Comparison of ENCODE assay signal across 1 cellular context in the genomic region with DNA sequence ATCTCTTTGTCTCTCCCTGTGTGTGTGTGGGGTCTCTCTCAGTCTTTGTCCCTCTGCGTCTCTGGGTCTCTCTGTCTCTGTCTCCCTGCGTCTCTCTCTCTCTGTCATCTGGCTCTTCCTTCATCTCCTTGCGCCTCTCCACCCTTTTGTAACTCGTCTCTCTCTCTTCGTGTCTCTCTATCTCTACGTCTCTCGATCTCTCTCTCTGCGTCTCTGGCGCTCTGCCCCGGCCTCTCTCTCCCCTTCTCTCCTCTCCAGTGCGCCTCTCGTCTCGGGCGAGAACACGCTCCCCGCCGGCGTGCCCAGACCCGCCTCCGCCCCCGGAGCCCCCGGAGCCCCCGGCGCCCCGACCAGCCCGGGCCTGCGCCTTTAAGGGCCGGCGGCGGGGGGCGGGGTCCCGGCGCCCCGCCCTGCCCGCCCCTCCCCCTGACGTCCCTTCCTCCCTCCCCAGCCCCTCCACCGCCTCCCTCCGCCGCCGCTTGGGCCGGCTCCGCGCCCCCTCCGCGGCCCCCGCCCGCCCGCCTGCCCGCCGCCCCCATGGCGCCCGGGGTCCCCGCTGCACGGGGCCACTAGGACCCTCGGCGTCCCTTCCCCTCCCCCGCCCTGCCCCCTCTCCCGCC.
TF ChIP-seq lines count a peak whose summit lies in the region.

A gene (plus strand): TSS at position 440 of the 620 bp plus-strand sequence. CDS start 318 bp downstream, outside the sequence.

TF ChIP-seq in K562, 482 proteins besides CTCF, POLR2A, EP300 and RAD21 (continued from another document and continues in another):
- TF ChIP-seq SMARCE1 (IDR thresholded peaks at IDR 0.05) (peak; percentile 62), MBD2 (IDR thresholded peaks at IDR 0.05; ENCODE audit: borderline replicate concordance, low read depth) (no peak), ETV1 (tag; conservative IDR thresholded peaks at IDR 0.05; ENCODE audit: low read depth) (no peak), TRIM28 (IDR thresholded peaks at IDR 0.05) (no peak), NELFE (IDR thresholded peaks at IDR 0.05; ENCODE audit: insufficient read depth, insufficient read length) (no peak), NUFIP1 (IDR thresholded peaks at IDR 0.05; ENCODE audit: partially characterized antibody) (no peak), CBFA2T2 (conservative IDR thresholded peaks at IDR 0.05) (no peak), PHB (CRISPR knock-in tag; IDR thresholded peaks at IDR 0.05) (0 out of 2 replicates have a peak, but pooled peaks have one; percentile 58), LARP7 (IDR thresholded peaks at IDR 0.05) (0 out of 2 replicates have a peak, but pooled peaks have one; percentile 72), FOXJ3 (CRISPR knock-in tag; IDR thresholded peaks at IDR 0.05) (no peak), KDM5B (IDR thresholded peaks at IDR 0.05; ENCODE audit: insufficient replicate concordance, low read depth, low read length) (peak; percentile 78), NFIX (CRISPR knock-in tag; IDR thresholded peaks at IDR 0.05; ENCODE audit: low read depth) (no peak), CAMTA2 (CRISPR knock-in tag; conservative IDR thresholded peaks at IDR 0.05) (no peak), GABPA (tag; conservative IDR thresholded peaks at IDR 0.05; ENCODE audit: low read depth) (peak; percentile 57; the same call in 1 of the 2 replicates), POLR2G (IDR thresholded peaks at IDR 0.05; ENCODE audit: low read depth, low read length) (peak; percentile 56), FOXA1 (IDR thresholded peaks at IDR 0.05; ENCODE audit: borderline replicate concordance) (no peak), NR2C1 (IDR thresholded peaks at IDR 0.05) (no peak), NR2C1 (tag; IDR thresholded peaks at IDR 0.05) (no peak), TOE1 (IDR thresholded peaks at IDR 0.05; ENCODE audit: borderline replicate concordance) (peak; percentile 62), TOE1 (CRISPR knock-in tag; IDR thresholded peaks at IDR 0.05; ENCODE audit: borderline replicate concordance, low read depth) (no peak), MCM2 (IDR thresholded peaks at IDR 0.05; ENCODE audit: low read depth) (no peak), ZNF41 (CRISPR knock-in tag; conservative IDR thresholded peaks at IDR 0.05) (no peak), CBX2 (IDR thresholded peaks at IDR 0.05; ENCODE audit: insufficient read depth, low read length, poor library complexity, severe bottlenecking) (no peak), EGR1 (conservative IDR thresholded peaks at IDR 0.05) (peak; percentile 30; the same call in 1 of the 2 replicates), ZBTB7A (IDR thresholded peaks at IDR 0.05; ENCODE audit: borderline replicate concordance, control insufficient read depth, low read depth, low read length) (peak; percentile 80; the same call in 1 of the 2 replicates), PHB2 (IDR thresholded peaks at IDR 0.05; ENCODE audit: low read depth) (peak; percentile 12; the same call in 1 of the 2 replicates), POLR2AphosphoS2 (IDR thresholded peaks at IDR 0.05; ENCODE audit: low read length) (no peak)
- TF ChIP-seq, protein P1, sequence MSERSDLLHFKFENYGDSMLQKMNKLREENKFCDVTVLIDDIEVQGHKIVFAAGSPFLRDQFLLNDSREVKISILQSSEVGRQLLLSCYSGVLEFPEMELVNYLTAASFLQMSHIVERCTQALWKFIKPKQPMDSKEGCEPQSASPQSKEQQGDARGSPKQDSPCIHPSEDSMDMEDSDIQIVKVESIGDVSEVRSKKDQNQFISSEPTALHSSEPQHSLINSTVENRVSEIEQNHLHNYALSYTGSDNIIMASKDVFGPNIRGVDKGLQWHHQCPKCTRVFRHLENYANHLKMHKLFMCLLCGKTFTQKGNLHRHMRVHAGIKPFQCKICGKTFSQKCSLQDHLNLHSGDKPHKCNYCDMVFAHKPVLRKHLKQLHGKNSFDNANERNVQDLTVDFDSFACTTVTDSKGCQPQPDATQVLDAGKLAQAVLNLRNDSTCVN (CRISPR knock-in tag; IDR thresholded peaks at IDR 0.05): peak; percentile 89
- TF ChIP-seq, protein P2, sequence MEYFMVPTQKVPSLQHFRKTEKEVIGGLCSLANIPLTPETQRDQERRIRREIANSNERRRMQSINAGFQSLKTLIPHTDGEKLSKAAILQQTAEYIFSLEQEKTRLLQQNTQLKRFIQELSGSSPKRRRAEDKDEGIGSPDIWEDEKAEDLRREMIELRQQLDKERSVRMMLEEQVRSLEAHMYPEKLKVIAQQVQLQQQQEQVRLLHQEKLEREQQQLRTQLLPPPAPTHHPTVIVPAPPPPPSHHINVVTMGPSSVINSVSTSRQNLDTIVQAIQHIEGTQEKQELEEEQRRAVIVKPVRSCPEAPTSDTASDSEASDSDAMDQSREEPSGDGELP (CRISPR knock-in tag; IDR thresholded peaks at IDR 0.05; ENCODE audit: borderline replicate concordance): no peak
- TF ChIP-seq, protein P3, sequence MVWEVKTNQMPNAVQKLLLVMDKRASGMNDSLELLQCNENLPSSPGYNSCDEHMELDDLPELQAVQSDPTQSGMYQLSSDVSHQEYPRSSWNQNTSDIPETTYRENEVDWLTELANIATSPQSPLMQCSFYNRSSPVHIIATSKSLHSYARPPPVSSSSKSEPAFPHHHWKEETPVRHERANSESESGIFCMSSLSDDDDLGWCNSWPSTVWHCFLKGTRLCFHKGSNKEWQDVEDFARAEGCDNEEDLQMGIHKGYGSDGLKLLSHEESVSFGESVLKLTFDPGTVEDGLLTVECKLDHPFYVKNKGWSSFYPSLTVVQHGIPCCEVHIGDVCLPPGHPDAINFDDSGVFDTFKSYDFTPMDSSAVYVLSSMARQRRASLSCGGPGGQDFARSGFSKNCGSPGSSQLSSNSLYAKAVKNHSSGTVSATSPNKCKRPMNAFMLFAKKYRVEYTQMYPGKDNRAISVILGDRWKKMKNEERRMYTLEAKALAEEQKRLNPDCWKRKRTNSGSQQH (CRISPR knock-in tag; IDR thresholded peaks at IDR 0.05): 0 out of 2 replicates have a peak, but pooled peaks have one; percentile 68
- TF ChIP-seq, protein P4, sequence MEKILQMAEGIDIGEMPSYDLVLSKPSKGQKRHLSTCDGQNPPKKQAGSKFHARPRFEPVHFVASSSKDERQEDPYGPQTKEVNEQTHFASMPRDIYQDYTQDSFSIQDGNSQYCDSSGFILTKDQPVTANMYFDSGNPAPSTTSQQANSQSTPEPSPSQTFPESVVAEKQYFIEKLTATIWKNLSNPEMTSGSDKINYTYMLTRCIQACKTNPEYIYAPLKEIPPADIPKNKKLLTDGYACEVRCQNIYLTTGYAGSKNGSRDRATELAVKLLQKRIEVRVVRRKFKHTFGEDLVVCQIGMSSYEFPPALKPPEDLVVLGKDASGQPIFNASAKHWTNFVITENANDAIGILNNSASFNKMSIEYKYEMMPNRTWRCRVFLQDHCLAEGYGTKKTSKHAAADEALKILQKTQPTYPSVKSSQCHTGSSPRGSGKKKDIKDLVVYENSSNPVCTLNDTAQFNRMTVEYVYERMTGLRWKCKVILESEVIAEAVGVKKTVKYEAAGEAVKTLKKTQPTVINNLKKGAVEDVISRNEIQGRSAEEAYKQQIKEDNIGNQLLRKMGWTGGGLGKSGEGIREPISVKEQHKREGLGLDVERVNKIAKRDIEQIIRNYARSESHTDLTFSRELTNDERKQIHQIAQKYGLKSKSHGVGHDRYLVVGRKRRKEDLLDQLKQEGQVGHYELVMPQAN (IDR thresholded peaks at IDR 0.05; ENCODE audit: borderline replicate concordance): peak; percentile 75; the same call in 1 of the 2 replicates
- TF ChIP-seq, protein P5, sequence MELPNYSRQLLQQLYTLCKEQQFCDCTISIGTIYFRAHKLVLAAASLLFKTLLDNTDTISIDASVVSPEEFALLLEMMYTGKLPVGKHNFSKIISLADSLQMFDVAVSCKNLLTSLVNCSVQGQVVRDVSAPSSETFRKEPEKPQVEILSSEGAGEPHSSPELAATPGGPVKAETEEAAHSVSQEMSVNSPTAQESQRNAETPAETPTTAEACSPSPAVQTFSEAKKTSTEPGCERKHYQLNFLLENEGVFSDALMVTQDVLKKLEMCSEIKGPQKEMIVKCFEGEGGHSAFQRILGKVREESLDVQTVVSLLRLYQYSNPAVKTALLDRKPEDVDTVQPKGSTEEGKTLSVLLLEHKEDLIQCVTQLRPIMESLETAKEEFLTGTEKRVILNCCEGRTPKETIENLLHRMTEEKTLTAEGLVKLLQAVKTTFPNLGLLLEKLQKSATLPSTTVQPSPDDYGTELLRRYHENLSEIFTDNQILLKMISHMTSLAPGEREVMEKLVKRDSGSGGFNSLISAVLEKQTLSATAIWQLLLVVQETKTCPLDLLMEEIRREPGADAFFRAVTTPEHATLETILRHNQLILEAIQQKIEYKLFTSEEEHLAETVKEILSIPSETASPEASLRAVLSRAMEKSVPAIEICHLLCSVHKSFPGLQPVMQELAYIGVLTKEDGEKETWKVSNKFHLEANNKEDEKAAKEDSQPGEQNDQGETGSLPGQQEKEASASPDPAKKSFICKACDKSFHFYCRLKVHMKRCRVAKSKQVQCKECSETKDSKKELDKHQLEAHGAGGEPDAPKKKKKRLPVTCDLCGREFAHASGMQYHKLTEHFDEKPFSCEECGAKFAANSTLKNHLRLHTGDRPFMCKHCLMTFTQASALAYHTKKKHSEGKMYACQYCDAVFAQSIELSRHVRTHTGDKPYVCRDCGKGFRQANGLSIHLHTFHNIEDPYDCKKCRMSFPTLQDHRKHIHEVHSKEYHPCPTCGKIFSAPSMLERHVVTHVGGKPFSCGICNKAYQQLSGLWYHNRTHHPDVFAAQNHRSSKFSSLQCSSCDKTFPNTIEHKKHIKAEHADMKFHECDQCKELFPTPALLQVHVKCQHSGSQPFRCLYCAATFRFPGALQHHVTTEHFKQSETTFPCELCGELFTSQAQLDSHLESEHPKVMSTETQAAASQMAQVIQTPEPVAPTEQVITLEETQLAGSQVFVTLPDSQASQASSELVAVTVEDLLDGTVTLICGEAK (IDR thresholded peaks at IDR 0.05): peak; percentile 62
- TF ChIP-seq, protein P5 (CRISPR knock-in tag; IDR thresholded peaks at IDR 0.05): no peak
- TF ChIP-seq, protein P6, sequence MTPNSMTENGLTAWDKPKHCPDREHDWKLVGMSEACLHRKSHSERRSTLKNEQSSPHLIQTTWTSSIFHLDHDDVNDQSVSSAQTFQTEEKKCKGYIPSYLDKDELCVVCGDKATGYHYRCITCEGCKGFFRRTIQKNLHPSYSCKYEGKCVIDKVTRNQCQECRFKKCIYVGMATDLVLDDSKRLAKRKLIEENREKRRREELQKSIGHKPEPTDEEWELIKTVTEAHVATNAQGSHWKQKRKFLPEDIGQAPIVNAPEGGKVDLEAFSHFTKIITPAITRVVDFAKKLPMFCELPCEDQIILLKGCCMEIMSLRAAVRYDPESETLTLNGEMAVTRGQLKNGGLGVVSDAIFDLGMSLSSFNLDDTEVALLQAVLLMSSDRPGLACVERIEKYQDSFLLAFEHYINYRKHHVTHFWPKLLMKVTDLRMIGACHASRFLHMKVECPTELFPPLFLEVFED (CRISPR knock-in tag; conservative IDR thresholded peaks at IDR 0.05): peak; percentile 81; the same call in 1 of the 2 replicates
- TF ChIP-seq, protein P7, sequence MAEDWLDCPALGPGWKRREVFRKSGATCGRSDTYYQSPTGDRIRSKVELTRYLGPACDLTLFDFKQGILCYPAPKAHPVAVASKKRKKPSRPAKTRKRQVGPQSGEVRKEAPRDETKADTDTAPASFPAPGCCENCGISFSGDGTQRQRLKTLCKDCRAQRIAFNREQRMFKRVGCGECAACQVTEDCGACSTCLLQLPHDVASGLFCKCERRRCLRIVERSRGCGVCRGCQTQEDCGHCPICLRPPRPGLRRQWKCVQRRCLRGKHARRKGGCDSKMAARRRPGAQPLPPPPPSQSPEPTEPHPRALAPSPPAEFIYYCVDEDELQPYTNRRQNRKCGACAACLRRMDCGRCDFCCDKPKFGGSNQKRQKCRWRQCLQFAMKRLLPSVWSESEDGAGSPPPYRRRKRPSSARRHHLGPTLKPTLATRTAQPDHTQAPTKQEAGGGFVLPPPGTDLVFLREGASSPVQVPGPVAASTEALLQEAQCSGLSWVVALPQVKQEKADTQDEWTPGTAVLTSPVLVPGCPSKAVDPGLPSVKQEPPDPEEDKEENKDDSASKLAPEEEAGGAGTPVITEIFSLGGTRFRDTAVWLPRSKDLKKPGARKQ (CRISPR knock-in tag; IDR thresholded peaks at IDR 0.05): no peak
- TF ChIP-seq, protein P8, sequence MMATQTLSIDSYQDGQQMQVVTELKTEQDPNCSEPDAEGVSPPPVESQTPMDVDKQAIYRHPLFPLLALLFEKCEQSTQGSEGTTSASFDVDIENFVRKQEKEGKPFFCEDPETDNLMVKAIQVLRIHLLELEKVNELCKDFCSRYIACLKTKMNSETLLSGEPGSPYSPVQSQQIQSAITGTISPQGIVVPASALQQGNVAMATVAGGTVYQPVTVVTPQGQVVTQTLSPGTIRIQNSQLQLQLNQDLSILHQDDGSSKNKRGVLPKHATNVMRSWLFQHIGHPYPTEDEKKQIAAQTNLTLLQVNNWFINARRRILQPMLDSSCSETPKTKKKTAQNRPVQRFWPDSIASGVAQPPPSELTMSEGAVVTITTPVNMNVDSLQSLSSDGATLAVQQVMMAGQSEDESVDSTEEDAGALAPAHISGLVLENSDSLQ (IDR thresholded peaks at IDR 0.05): no peak
- TF ChIP-seq, protein P9, sequence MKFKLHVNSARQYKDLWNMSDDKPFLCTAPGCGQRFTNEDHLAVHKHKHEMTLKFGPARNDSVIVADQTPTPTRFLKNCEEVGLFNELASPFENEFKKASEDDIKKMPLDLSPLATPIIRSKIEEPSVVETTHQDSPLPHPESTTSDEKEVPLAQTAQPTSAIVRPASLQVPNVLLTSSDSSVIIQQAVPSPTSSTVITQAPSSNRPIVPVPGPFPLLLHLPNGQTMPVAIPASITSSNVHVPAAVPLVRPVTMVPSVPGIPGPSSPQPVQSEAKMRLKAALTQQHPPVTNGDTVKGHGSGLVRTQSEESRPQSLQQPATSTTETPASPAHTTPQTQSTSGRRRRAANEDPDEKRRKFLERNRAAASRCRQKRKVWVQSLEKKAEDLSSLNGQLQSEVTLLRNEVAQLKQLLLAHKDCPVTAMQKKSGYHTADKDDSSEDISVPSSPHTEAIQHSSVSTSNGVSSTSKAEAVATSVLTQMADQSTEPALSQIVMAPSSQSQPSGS (CRISPR knock-in tag; IDR thresholded peaks at IDR 0.05): no peak
